1 cellular context compared by ENCODE assay signal in genomic region chr1:236795035-236795756, GRCh38.
TF ChIP-seq lines count a peak whose summit lies in the region.

TSS of gene MTR (plus strand) at chr1:236795292. CDS start at chr1:236795704, 412 bp downstream.

TF ChIP-seq in H1, 55 proteins besides CTCF, POLR2A, EP300 and RAD21 (continued from another document):
- peak; percentile 91 for TF ChIP-seq MAX (IDR thresholded peaks at IDR 0.05)
- TF ChIP-seq TCF12 (IDR thresholded peaks at IDR 0.05; ENCODE audit: low read depth, low read length), result no peak
- TF ChIP-seq TEAD4 (IDR thresholded peaks at IDR 0.05; ENCODE audit: low read depth, low read length), result no peak
- TF ChIP-seq EGR1 (IDR thresholded peaks at IDR 0.05; ENCODE audit: borderline replicate concordance, low read depth, low read length), result no peak
- TF ChIP-seq CBX8 (IDR thresholded peaks at IDR 0.05; ENCODE audit: borderline replicate concordance, low read depth, low read length), result no peak
- TF ChIP-seq CTBP2 (IDR thresholded peaks at IDR 0.05; ENCODE audit: borderline replicate concordance, insufficient read depth, insufficient read length, low read length), result no peak
- no peak for TF ChIP-seq ZNF274 (IDR thresholded peaks at IDR 0.05; ENCODE audit: borderline replicate concordance, extremely low read depth, low read length)
- peak; percentile 63 for TF ChIP-seq SP2 (IDR thresholded peaks at IDR 0.05; ENCODE audit: low read length)
- TF ChIP-seq KDM4A (IDR thresholded peaks at IDR 0.05; ENCODE audit: low read depth, low read length, severe bottlenecking), result peak; percentile 99
- TF ChIP-seq POU5F1 (IDR thresholded peaks at IDR 0.05; ENCODE audit: low read depth, low read length), result no peak
- no peak for TF ChIP-seq YY1 (IDR thresholded peaks at IDR 0.05; ENCODE audit: low read depth, low read length)
- no peak for TF ChIP-seq SRF (IDR thresholded peaks at IDR 0.05; ENCODE audit: low read depth, low read length)
- TF ChIP-seq CREB1 (IDR thresholded peaks at IDR 0.05), result peak; percentile 57
- no peak for TF ChIP-seq MAFK (IDR thresholded peaks at IDR 0.05; ENCODE audit: low read depth, low read length)
- TF ChIP-seq USF2 (IDR thresholded peaks at IDR 0.05; ENCODE audit: low read length), result no peak
- peak; percentile 97 for TF ChIP-seq SP1 (IDR thresholded peaks at IDR 0.05; ENCODE audit: low read depth, low read length)
- no peak for TF ChIP-seq SIRT6 (IDR thresholded peaks at IDR 0.05; ENCODE audit: low read length)
- no peak for TF ChIP-seq SP4 (IDR thresholded peaks at IDR 0.05; ENCODE audit: low read length)
- TF ChIP-seq FOSL1 (IDR thresholded peaks at IDR 0.05; ENCODE audit: insufficient read depth, low read depth, low read length), result no peak
- no peak for TF ChIP-seq NRF1 (IDR thresholded peaks at IDR 0.05; ENCODE audit: low read depth, low read length)
- TF ChIP-seq TAF7 (optimal IDR thresholded peaks at IDR 0.05; ENCODE audit: borderline replicate concordance, low read depth, low read length), result peak; percentile 37
- TF ChIP-seq CHD1 (IDR thresholded peaks at IDR 0.05; ENCODE audit: low read depth, low read length), result no peak
- peak; percentile 96 for TF ChIP-seq E2F6 (IDR thresholded peaks at IDR 0.05)
- no peak for TF ChIP-seq RFX5 (IDR thresholded peaks at IDR 0.05; ENCODE audit: borderline replicate concordance, low read depth, low read length)
- TF ChIP-seq CHD2 (IDR thresholded peaks at IDR 0.05; ENCODE audit: low read length), result peak; percentile 89
- peak; percentile 86 for TF ChIP-seq TBP (IDR thresholded peaks at IDR 0.05; ENCODE audit: low read depth, low read length)
- TF ChIP-seq GTF2F1 (IDR thresholded peaks at IDR 0.05; ENCODE audit: borderline replicate concordance, low read depth, low read length), result no peak
- TF ChIP-seq EZH2 (IDR thresholded peaks at IDR 0.05; ENCODE audit: low read depth, low read length, severe bottlenecking), result no peak
- TF ChIP-seq CHD7 (IDR thresholded peaks at IDR 0.05; ENCODE audit: insufficient replicate concordance, low read length), result no peak
- no peak for TF ChIP-seq KDM1A (IDR thresholded peaks at IDR 0.05; ENCODE audit: borderline replicate concordance, low read length)
- TF ChIP-seq CEBPB (IDR thresholded peaks at IDR 0.05; ENCODE audit: low read depth, low read length), result no peak
- TF ChIP-seq RXRA (IDR thresholded peaks at IDR 0.05; ENCODE audit: insufficient read depth, low read depth, low read length), result no peak
- peak; percentile 92 for TF ChIP-seq ASH2L (IDR thresholded peaks at IDR 0.05; ENCODE audit: low read length)
- no peak for TF ChIP-seq BRCA1 (IDR thresholded peaks at IDR 0.05; ENCODE audit: low read depth, low read length)
- peak; percentile 81 for TF ChIP-seq RBBP5 (IDR thresholded peaks at IDR 0.05; ENCODE audit: borderline replicate concordance, low read depth, low read length)
- peak; percentile 86; the same call in 1 of the 2 replicates for TF ChIP-seq GABPA (IDR thresholded peaks at IDR 0.05; ENCODE audit: borderline replicate concordance, insufficient read depth, low read length)
- peak; percentile 78 for TF ChIP-seq PHF8 (conservative IDR thresholded peaks at IDR 0.05; ENCODE audit: low read depth, low read length)
- TF ChIP-seq ATF3 (IDR thresholded peaks at IDR 0.05; ENCODE audit: insufficient read depth, low read depth, low read length), result no peak
